In genomic region chr4:40323866-40324265, GRCh38 we compare ENCODE assay signal across 28 cellular contexts. TPM values are rescaled to one million over a fixed set of nuclear protein-coding genes. Genes with fewer than 3 reads are reported as not detected.
DNase-seq lines count a peak whose midpoint lies in the region; ATAC-seq and TF ChIP-seq lines count a peak whose summit lies in the region.
"Had no signal": no experiment of that assay in that cellular context is flagged by ENCODE, and none has a peak within 500 bp of the region (broad histone marks: within the 10 kb centered on the region; RNA-seq: fewer than 3 reads in every experiment).

No MANE protein-coding gene starts in this region.

- H3K4me2 ChIP-seq in GM23338 (0 out of 2 replicates have a peak overlapping the region, but pooled peaks have one; percentile 35), neural progenitor cell (no peak overlapping the region)

- H3K27me3 Mint-ChIP-seq in GM23338 (ENCODE audit: insufficient read depth, low read depth, poor library complexity) (peaks cover 13% of the 10 kb centered on the region), WTC11 (ENCODE audit: low read depth) (no peaks in the 10 kb centered on the region), neural progenitor cell (ENCODE audit: insufficient read depth, low read depth) (peaks cover 3% of the 10 kb centered on the region)
- H3K27me3 Mint-ChIP-seq in activated CD4-positive, alpha-beta memory T cell treated with anti-CD3 and anti-CD28 coated beads for 36 hours, result no peaks in the 10 kb centered on the region
- H3K27me3 Mint-ChIP-seq: dendritic cell treated with granulocyte-macrophage colony-stimulating factor and Interleukin-4, amounts not matched to agents 40 ng/mL and 50 ng/mL, for 4 days had no signal

- H3K36me3 Mint-ChIP-seq in GM23338 (ENCODE audit: low read depth) (no peaks in the 10 kb centered on the region; the same call in 2 of the 3 replicates), WTC11 (no peaks in the 10 kb centered on the region), neural progenitor cell (no peaks in the 10 kb centered on the region)
- no peaks in the 10 kb centered on the region for H3K36me3 Mint-ChIP-seq in activated CD4-positive, alpha-beta memory T cell treated with anti-CD3 and anti-CD28 coated beads for 36 hours
- H3K36me3 Mint-ChIP-seq: CD8-positive, alpha-beta T cell had no signal

- H3K36me3 ChIP-seq in GM23338 (ENCODE audit: insufficient read depth) (no peaks in the 10 kb centered on the region), neural progenitor cell (no peaks in the 10 kb centered on the region), colonic mucosa (no peaks in the 10 kb centered on the region)
- H3K36me3 ChIP-seq: tibial nerve had no signal

- H3K4me1 Mint-ChIP-seq in GM23338, result peaks cover 24% of the 10 kb centered on the region
- peaks cover 30% of the 10 kb centered on the region for H3K4me1 Mint-ChIP-seq in WTC11
- peaks cover 56% of the 10 kb centered on the region for H3K4me1 Mint-ChIP-seq in neural progenitor cell
- peaks cover 20% of the 10 kb centered on the region for H3K4me1 Mint-ChIP-seq in activated CD4-positive, alpha-beta memory T cell treated with anti-CD3 and anti-CD28 coated beads for 36 hours (ENCODE audit: low read depth)

- H4K20me1 ChIP-seq in GM23338 (replicated peaks; ENCODE audit: insufficient read depth), result no peaks in the 10 kb centered on the region
- no peaks in the 10 kb centered on the region for H4K20me1 ChIP-seq in neural progenitor cell (ENCODE audit: low read depth)

- H3K4me3 ChIP-seq in GM23338 (no peak overlapping the region), neural progenitor cell (no peak overlapping the region), colonic mucosa (no peak overlapping the region)
- H3K4me3 ChIP-seq: tibial nerve had no signal

- no peaks in the 10 kb centered on the region for H3K9me3 ChIP-seq in neural progenitor cell (ENCODE audit: low read depth)
- no peaks in the 10 kb centered on the region for H3K9me3 ChIP-seq in colonic mucosa
- H3K9me3 ChIP-seq: tibial nerve had no signal

- no peak overlapping the region for H3K27ac Mint-ChIP-seq in GM23338
- no peak overlapping the region for H3K27ac Mint-ChIP-seq in WTC11
- peak overlapping the region; percentile 87 for H3K27ac Mint-ChIP-seq in neural progenitor cell
- H3K27ac Mint-ChIP-seq in activated CD4-positive, alpha-beta memory T cell treated with anti-CD3 and anti-CD28 coated beads for 36 hours, result no peak overlapping the region
- H3K27ac Mint-ChIP-seq: activated B cell treated with CpG ODN at 0.5 μM for 24 hours; CD8-positive, alpha-beta T cell; dendritic cell treated with granulocyte-macrophage colony-stimulating factor and Interleukin-4, amounts not matched to agents 40 ng/mL and 50 ng/mL, for 4 days had no signal

- no peaks in the 10 kb centered on the region for H3K9me3 Mint-ChIP-seq in GM23338
- no peaks in the 10 kb centered on the region for H3K9me3 Mint-ChIP-seq in WTC11
- H3K9me3 Mint-ChIP-seq in neural progenitor cell, result no peaks in the 10 kb centered on the region
- H3K9me3 Mint-ChIP-seq in activated CD4-positive, alpha-beta memory T cell treated with anti-CD3 and anti-CD28 coated beads for 36 hours, result no peaks in the 10 kb centered on the region
- H3K9me3 Mint-ChIP-seq: activated B cell treated with CpG ODN at 0.5 μM for 24 hours; CD8-positive, alpha-beta T cell; dendritic cell treated with granulocyte-macrophage colony-stimulating factor and Interleukin-4, amounts not matched to agents 40 ng/mL and 50 ng/mL, for 4 days had no signal

- no peak overlapping the region for H3K27ac ChIP-seq in GM23338 (ENCODE audit: low read depth)
- no peak overlapping the region for H3K27ac ChIP-seq in neural progenitor cell
- no peak overlapping the region for H3K27ac ChIP-seq in colonic mucosa
- H3K27ac ChIP-seq: 22Rv1, HL-60, tibial nerve had no signal

- H3K79me2 ChIP-seq in GM23338 (replicated peaks; ENCODE audit: insufficient read depth) (no peaks in the 10 kb centered on the region), neural progenitor cell (ENCODE audit: low read depth) (no peaks in the 10 kb centered on the region)

- H3K9ac ChIP-seq in neural progenitor cell, result no peak overlapping the region
- no peak overlapping the region for H3K9ac ChIP-seq in colonic mucosa (ENCODE audit: low read depth in 2 of 2, low read length in 2 of 2)

- POLR2A ChIA-PET in WTC11 (lab: Charles Lee), result no interaction called here
- POLR2A ChIA-PET in activated CD4-positive, alpha-beta memory T cell treated with anti-CD3 and anti-CD28 coated beads for 36 hours (lab: Charles Lee), result no interaction called here

- H2AFZ ChIP-seq in GM23338 (peak overlapping the region; percentile 74; the same call in 1 of the 2 replicates), neural progenitor cell (replicated peaks) (no peak overlapping the region)

- H3F3A ChIP-seq in GM23338 (replicated peaks; ENCODE audit: low read depth) (no peaks in the 10 kb centered on the region), neural progenitor cell (ENCODE audit: low read depth) (no peaks in the 10 kb centered on the region)

- H3K9me2 ChIP-seq in GM23338 (ENCODE audit: insufficient read depth), result no peaks in the 10 kb centered on the region

- no peaks in the 10 kb centered on the region for H3K27me3 ChIP-seq in GM23338 (ENCODE audit: insufficient read depth)
- H3K27me3 ChIP-seq in neural progenitor cell, result no peaks in the 10 kb centered on the region
- no peaks in the 10 kb centered on the region for H3K27me3 ChIP-seq in colonic mucosa
- H3K27me3 ChIP-seq: tibial nerve had no signal

- ATAC-seq in GM23338 (no peak), WTC11 (peak; percentile 26; the same call in 1 of the 2 replicates)
- ATAC-seq: CD8-positive, alpha-beta T cell; HCT116; Right ventricle myocardium inferior; sciatic nerve had no signal

- peak; percentile 46 for DNase-seq in DMS53 (lab: John Stamatoyannopoulos, UW)
- no peak for DNase-seq in DMS53 treated with DMSO at 0.1 percent for 48 hours (lab: John Stamatoyannopoulos, UW; ENCODE audit: unreplicated experiment)
- no peak for DNase-seq in GM23338 (ENCODE audit: low spot score)
- DNase-seq in WTC11 (ENCODE audit: low spot score), result no peak
- no peak for DNase-seq in neural progenitor cell (ENCODE audit: low spot score)
- no peak for DNase-seq in colonic mucosa
- DNase-seq in H4 (ENCODE audit: low spot score), result no peak
- DNase-seq in activated CD4-positive, alpha-beta memory T cell treated with anti-CD3 and anti-CD28 coated beads for 36 hours, result no peak
- DNase-seq: activated B cell treated with CpG ODN at 0.5 μM for 24 hours; activated CD4-positive, alpha-beta T cell treated with anti-CD3 and anti-CD28 coated beads, Interleukin-2, amount 50 U/mL, for 4 hours; AML-193; amniotic stem cell; CD8-positive, alpha-beta T cell; mammary epithelial cell; NCI-H1105; NCI-H2081; NCI-H446; NCI-H82; T-helper 9 cell had no signal

- no peak overlapping the region for H3K4me3 Mint-ChIP-seq in GM23338
- H3K4me3 Mint-ChIP-seq in WTC11, result no peak overlapping the region
- no peak overlapping the region for H3K4me3 Mint-ChIP-seq in neural progenitor cell
- H3K4me3 Mint-ChIP-seq in activated CD4-positive, alpha-beta memory T cell treated with anti-CD3 and anti-CD28 coated beads for 36 hours, result no peak overlapping the region
- H3K4me3 Mint-ChIP-seq: activated B cell treated with CpG ODN at 0.5 μM for 24 hours; CD8-positive, alpha-beta T cell; dendritic cell treated with granulocyte-macrophage colony-stimulating factor and Interleukin-4, amounts not matched to agents 40 ng/mL and 50 ng/mL, for 4 days had no signal

- TF ChIP-seq CTCF in GM23338 (conservative IDR thresholded peaks at IDR 0.05; ENCODE audit: low read depth in 2 of 2), result no peak
- TF ChIP-seq CTCF in WTC11 (IDR thresholded peaks at IDR 0.05), result no peak
- no peak for TF ChIP-seq CTCF in neural progenitor cell (IDR thresholded peaks at IDR 0.05)
- no peak for TF ChIP-seq CTCF in colonic mucosa (IDR thresholded peaks at IDR 0.05)

- CTCF ChIA-PET in WTC11 (lab: Charles Lee), result interaction anchor here (1.0 kb wide), 1 partner anchor 267 kb away, joined by 4 read pairs; the partner anchor contains the start of gene N4BP2
- CTCF ChIA-PET in activated CD4-positive, alpha-beta memory T cell treated with anti-CD3 and anti-CD28 coated beads for 36 hours (lab: Charles Lee), result interaction anchor here (0.5 to 1.5 kb wide), 4 partner anchors 12 to 275 kb away, joined by 3 to 4 read pairs (median 3); no protein-coding TSS in a partner anchor

- H3K4me1 ChIP-seq in GM23338 (ENCODE audit: insufficient read depth), result peaks cover 25% of the 10 kb centered on the region
- H3K4me1 ChIP-seq in neural progenitor cell, result peaks cover 4% of the 10 kb centered on the region
- no peaks in the 10 kb centered on the region for H3K4me1 ChIP-seq in colonic mucosa
- H3K4me1 ChIP-seq: tibial nerve had no signal

- intact Hi-C loops in colonic mucosa (cut with DNase I), result no loop called here
- intact Hi-C loops in activated CD4-positive, alpha-beta memory T cell treated with anti-CD3 and anti-CD28 coated beads for 36 hours (cut with micrococcal nuclease), result no loop called here

TF ChIP-seq in GM23338, 12 proteins besides CTCF, POLR2A, EP300 and RAD21 (continues in another document):
- no peak for TF ChIP-seq ZNF331 (CRISPR knock-in tag; IDR thresholded peaks at IDR 0.05; ENCODE audit: low read depth)

TF ChIP-seq in WTC11, 78 proteins besides CTCF, POLR2A, EP300 and RAD21 (continues in another document):
- TF ChIP-seq ESRRA (CRISPR knock-in tag; IDR thresholded peaks at IDR 0.05; ENCODE audit: borderline replicate concordance) (no peak), NFATC4 (CRISPR knock-in tag; IDR thresholded peaks at IDR 0.05) (no peak), NFE2L1 (CRISPR knock-in tag; IDR thresholded peaks at IDR 0.05) (no peak)
- TF ChIP-seq, protein P1, sequence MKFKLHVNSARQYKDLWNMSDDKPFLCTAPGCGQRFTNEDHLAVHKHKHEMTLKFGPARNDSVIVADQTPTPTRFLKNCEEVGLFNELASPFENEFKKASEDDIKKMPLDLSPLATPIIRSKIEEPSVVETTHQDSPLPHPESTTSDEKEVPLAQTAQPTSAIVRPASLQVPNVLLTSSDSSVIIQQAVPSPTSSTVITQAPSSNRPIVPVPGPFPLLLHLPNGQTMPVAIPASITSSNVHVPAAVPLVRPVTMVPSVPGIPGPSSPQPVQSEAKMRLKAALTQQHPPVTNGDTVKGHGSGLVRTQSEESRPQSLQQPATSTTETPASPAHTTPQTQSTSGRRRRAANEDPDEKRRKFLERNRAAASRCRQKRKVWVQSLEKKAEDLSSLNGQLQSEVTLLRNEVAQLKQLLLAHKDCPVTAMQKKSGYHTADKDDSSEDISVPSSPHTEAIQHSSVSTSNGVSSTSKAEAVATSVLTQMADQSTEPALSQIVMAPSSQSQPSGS (CRISPR knock-in tag; IDR thresholded peaks at IDR 0.05; ENCODE audit: borderline replicate concordance, low read depth), result no peak

RNA-seq across cellular contexts. Expression of gene CHRNA9, which starts 11.3 kb away (rescaled TPM):
- 0.78 and 5.7 TPM in 2 replicates for total RNA-seq in GM23338 (2014; rRNA removed; shearing (Covaris generic))
- polyA plus RNA-seq in GM23338 (2016; fragmentation: Nextera tagmentation; extraction: Ambion mirVana), result 0.24 and 0.58 TPM in 2 replicates
- total RNA-seq in WTC11 (2021) (1.2 to 1.9 TPM (median 1.8 TPM) in 3 replicates), neural progenitor cell (ENCODE audit: low replicate concordance) (0.67 and 2.5 TPM in 2 replicates), colonic mucosa (not detected)
- total RNA-seq in H4 (2014; rRNA removed; shearing (Covaris generic)), result 0.85 and 1.4 TPM in 2 replicates
- under 1 TPM; 0.10 to 0.17 TPM for total RNA-seq in activated CD4-positive, alpha-beta memory T cell treated with anti-CD3 and anti-CD28 coated beads for 36 hours
- total RNA-seq: cardiac septum, posterior vena cava, Right ventricle myocardium inferior, sciatic nerve, tibial nerve had no signal
